ENCODE assay signal across 8 cellular contexts in the genomic region with DNA sequence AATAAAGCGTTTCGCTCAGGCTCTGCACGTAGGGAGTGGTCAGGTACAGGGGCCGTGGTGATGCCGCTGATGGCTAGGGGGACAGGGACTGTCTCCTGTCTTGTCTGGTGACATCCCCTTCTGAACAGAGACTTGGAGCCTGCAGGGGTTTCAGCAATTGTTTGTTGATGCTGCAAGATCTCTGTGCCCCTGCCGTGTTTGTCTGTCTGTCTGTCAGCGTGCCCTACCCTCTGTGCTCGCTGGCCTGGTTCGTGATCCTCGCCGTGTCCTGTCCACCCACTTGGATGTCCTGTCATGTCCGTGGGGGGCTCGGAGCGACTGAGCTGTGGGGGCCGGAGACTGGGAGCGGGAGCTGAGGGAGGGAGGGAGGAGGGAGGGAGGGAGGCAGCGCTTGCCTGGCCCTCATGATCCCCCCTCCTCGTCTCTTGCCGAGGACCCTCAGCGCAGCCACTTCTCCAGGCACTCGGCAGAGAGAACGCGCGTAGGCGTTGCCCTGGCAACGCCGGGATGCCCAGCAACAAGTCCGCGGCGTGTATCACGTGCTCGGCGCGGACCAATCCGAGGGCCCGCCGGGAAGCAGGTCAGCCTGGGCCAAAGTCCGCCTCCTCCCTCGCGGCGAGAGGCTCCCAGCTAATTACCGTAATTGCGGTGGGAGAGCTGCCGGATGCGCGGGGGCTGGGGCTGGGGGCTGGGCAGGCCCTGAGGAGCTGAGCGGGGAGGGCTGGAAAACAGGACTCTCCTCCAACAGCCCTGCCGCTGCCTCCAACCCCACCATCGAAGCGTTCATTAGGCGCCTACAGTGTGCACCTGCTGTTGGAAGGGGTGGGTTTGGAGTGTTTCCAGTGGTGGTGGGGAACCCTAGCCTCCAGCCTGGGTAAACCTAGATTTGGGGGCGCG. TPM values are rescaled to one million over a fixed set of nuclear protein-coding genes. Genes with fewer than 3 reads are reported as not detected.
A peak's percentile ranks its signal among the peaks of the same experiment; 100 is the strongest.
DNase-seq lines count a peak whose midpoint lies in the region; ATAC-seq and TF ChIP-seq lines count a peak whose summit lies in the region.

No MANE protein-coding gene starts in this region.

- no peaks in the 10 kb centered on the region for H3K9me1 ChIP-seq in IMR-90 (ENCODE audit: insufficient read depth, low read length)

- TF ChIP-seq RAD21 in IMR-90 (IDR thresholded peaks at IDR 0.05; ENCODE audit: low read length), result no peak

- no peak overlapping the region for H4K5ac ChIP-seq in IMR-90 (ENCODE audit: low read depth, low read length)

- H3K4ac ChIP-seq in IMR-90 (ENCODE audit: low read depth, low read length), result no peak overlapping the region

- no peaks in the 10 kb centered on the region for H3K9me3 Mint-ChIP-seq in activated T-cell treated with anti-CD3 and anti-CD28 coated beads, Interleukin-2, amount 50 U/mL, for 4 hours

- no peak overlapping the region for H3K9ac ChIP-seq in IMR-90 (ENCODE audit: low read depth, low read length)

- no peak overlapping the region for H2BK5ac ChIP-seq in IMR-90 (ENCODE audit: low read depth, low read length, poor library complexity, severe bottlenecking)

- no peak overlapping the region for H2BK15ac ChIP-seq in IMR-90 (ENCODE audit: low read depth, low read length)

- no peak for TF ChIP-seq POLR2A in IMR-90 (IDR thresholded peaks at IDR 0.05; ENCODE audit: low read depth, low read length)
- TF ChIP-seq POLR2A in erythroblast (IDR thresholded peaks at IDR 0.05; ENCODE audit: low read length), result no peak

- H3K4me2 ChIP-seq in IMR-90 (ENCODE audit: low read depth, low read length), result peak overlapping the region; percentile 54; the same call in 1 of the 2 replicates

- no peak overlapping the region for H3K4me3 ChIP-seq in IMR-90 (ENCODE audit: insufficient read depth, low read depth, low read length)

- H4K91ac ChIP-seq in IMR-90 (ENCODE audit: insufficient read depth, low read depth, low read length), result no peak overlapping the region

- no peak overlapping the region for H4K8ac ChIP-seq in IMR-90 (ENCODE audit: low read depth in 2 of 2, low read length in 2 of 2)

- peaks cover 63% of the 10 kb centered on the region for H3K27me3 Mint-ChIP-seq in activated T-cell treated with anti-CD3 and anti-CD28 coated beads, Interleukin-2, amount 50 U/mL, for 4 hours (ENCODE audit: low read depth)

- H3K4me1 Mint-ChIP-seq in activated T-cell treated with anti-CD3 and anti-CD28 coated beads, Interleukin-2, amount 50 U/mL, for 4 hours (ENCODE audit: low read depth), result peaks cover 3% of the 10 kb centered on the region

- H2AK5ac ChIP-seq in IMR-90 (ENCODE audit: low read depth, low read length), result no peak overlapping the region

- H2BK20ac ChIP-seq in IMR-90 (ENCODE audit: low read depth, low read length), result no peak overlapping the region

- no peak for TF ChIP-seq CTCF in IMR-90 (conservative IDR thresholded peaks at IDR 0.05; ENCODE audit: low read depth, low read length)

- H3K27ac ChIP-seq in IMR-90 (ENCODE audit: insufficient read depth, low read length), result no peak overlapping the region

- 2% methylated on average over 17 of the region's 53 CpGs; no CpG with 5 or more reads in 1 of the 2 experiments for WGBS in IMR-90 (ENCODE audit: extremely low coverage in 2 of 2, insufficient read length in 1 of 2), 2 experiments

- H4K20me1 ChIP-seq in IMR-90 (ENCODE audit: insufficient read depth, low read length), result no peaks in the 10 kb centered on the region

- intact Hi-C loops in IMR-90 (cut with micrococcal nuclease), result no loop called here

- no peak overlapping the region for H3K56ac ChIP-seq in IMR-90 (ENCODE audit: extremely low read depth, insufficient read depth, low read length)

- DNase-seq in GM04503 (ENCODE audit: low read depth) (peak; percentile 30), IMR-90 (peak; percentile 79), OCI-M1 (lab: John Stamatoyannopoulos, UW) (peak; percentile 99), erythroblast (lab: John Stamatoyannopoulos, UW) (peak; percentile 89 to 90), middle frontal gyrus (ENCODE audit: extremely low spot score, low spot score) (peak; percentile 88)
- DNase-seq in activated T-cell treated with anti-CD3 and anti-CD28 coated beads, Interleukin-2, amount 50 U/mL, for 4 hours, result peak; percentile 15
- DNase-seq in stimulated activated CD8-positive, alpha-beta memory T cell treated with anti-CD3 and anti-CD28 coated beads, Interleukin-15, amount 100 ng/mL, for 4 hours (ENCODE audit: low read depth in 2 of 2), result peak; percentile 24 to 27

- peak overlapping the region; percentile 68 for H3K4me3 Mint-ChIP-seq in activated T-cell treated with anti-CD3 and anti-CD28 coated beads, Interleukin-2, amount 50 U/mL, for 4 hours

- in situ Hi-C loops in IMR-90 (cut with MboI; ENCODE audit: low sequenced_read_pairs), result no loop called here

- dilution Hi-C loops in IMR-90 (cut with HindIII; ENCODE audit: low sequenced_read_pairs, unreplicated experiment), result no loop called here

- no peaks in the 10 kb centered on the region for H3K79me1 ChIP-seq in IMR-90 (ENCODE audit: low read depth in 1 of 2, low read length in 2 of 2)

- no peaks in the 10 kb centered on the region for H3K36me3 Mint-ChIP-seq in activated T-cell treated with anti-CD3 and anti-CD28 coated beads, Interleukin-2, amount 50 U/mL, for 4 hours (ENCODE audit: insufficient read depth)

- no peaks in the 10 kb centered on the region for H3K36me3 ChIP-seq in IMR-90 (ENCODE audit: control insufficient read depth, insufficient read depth, low read length)

- no peak overlapping the region for H3K23ac ChIP-seq in IMR-90 (ENCODE audit: low read depth, low read length)

- ATAC-seq in IMR-90 (ENCODE audit: low read depth), result peak; percentile 100
- ATAC-seq in activated T-cell treated with anti-CD3 and anti-CD28 coated beads, Interleukin-2, amount 50 U/mL, for 4 hours, result peak; percentile 73 to 91
- ATAC-seq in GM18858 (IDR thresholded peaks at IDR 0.05; ENCODE audit: unreplicated experiment), result no peak

- no peak overlapping the region for H3K18ac ChIP-seq in IMR-90 (ENCODE audit: low read depth, low read length)

- H2AK9ac ChIP-seq in IMR-90 (replicated peaks; ENCODE audit: low read depth, low read length, poor library complexity), result no peak overlapping the region

- H3K4me1 ChIP-seq in IMR-90 (ENCODE audit: control insufficient read depth, insufficient read depth, low read length), result no peaks in the 10 kb centered on the region

- H2AFZ ChIP-seq in IMR-90 (replicated peaks; ENCODE audit: low read length, poor library complexity), result peak overlapping the region; percentile 84

- CTCF ChIA-PET in IMR-90 (lab: Yijun Ruan, JAX), result no interaction called here

- peaks cover 22% of the 10 kb centered on the region for H3K27me3 ChIP-seq in IMR-90 (ENCODE audit: control insufficient read depth, insufficient read depth, low read length)

- H2BK120ac ChIP-seq in IMR-90 (ENCODE audit: low read depth, low read length), result no peak overlapping the region

- BruUV-seq in IMR-90 (replicated peaks; lab: Mats Ljungman, UMichigan), result no TSS peak

- POLR2A ChIA-PET in IMR-90 (lab: Charles Lee; ENCODE audit: unreplicated experiment), result no interaction called here

- H3K9me3 ChIP-seq in IMR-90 (ENCODE audit: control insufficient read depth, insufficient read depth, low read length), result peaks cover 3% of the 10 kb centered on the region; the same call in 1 of the 2 replicates

- no peak overlapping the region for H3K14ac ChIP-seq in IMR-90 (replicated peaks; ENCODE audit: low read depth, low read length)

TF ChIP-seq in IMR-90, 13 proteins besides CTCF, POLR2A, EP300 and RAD21:
- TF ChIP-seq, protein P1, sequence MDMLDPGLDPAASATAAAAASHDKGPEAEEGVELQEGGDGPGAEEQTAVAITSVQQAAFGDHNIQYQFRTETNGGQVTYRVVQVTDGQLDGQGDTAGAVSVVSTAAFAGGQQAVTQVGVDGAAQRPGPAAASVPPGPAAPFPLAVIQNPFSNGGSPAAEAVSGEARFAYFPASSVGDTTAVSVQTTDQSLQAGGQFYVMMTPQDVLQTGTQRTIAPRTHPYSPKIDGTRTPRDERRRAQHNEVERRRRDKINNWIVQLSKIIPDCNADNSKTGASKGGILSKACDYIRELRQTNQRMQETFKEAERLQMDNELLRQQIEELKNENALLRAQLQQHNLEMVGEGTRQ (IDR thresholded peaks at IDR 0.05; ENCODE audit: low read depth, low read length), result peak; percentile 96
- TF ChIP-seq RFX5 (IDR thresholded peaks at IDR 0.05; ENCODE audit: low read depth, low read length) (peak; percentile 66; the same call in 1 of the 2 replicates), ELK1 (IDR thresholded peaks at IDR 0.05; ENCODE audit: borderline replicate concordance, low read depth, low read length) (no peak), BHLHE40 (IDR thresholded peaks at IDR 0.05; ENCODE audit: low read depth, low read length) (0 out of 2 replicates have a peak, but pooled peaks have one; percentile 25)

RNA-seq across cellular contexts. Expression of gene FEM1A, which starts 31.9 kb away (rescaled TPM):
- 8.6 and 8.8 TPM in 2 replicates for total RNA-seq in IMR-90 (2012; rRNA removed)
- polyA plus RNA-seq in IMR-90 (2012; rRNA removed), result 5.3 and 5.8 TPM in 2 replicates
- polyA plus RNA-seq in IMR-90 (2012; cell fraction: cytosol; rRNA removed), result 2.4 and 5.0 TPM in 2 replicates
- polyA plus RNA-seq in IMR-90 (2012; cell fraction: nucleus; rRNA removed; ENCODE audit: low replicate concordance), result 1.8 and 3.2 TPM in 2 replicates
- 10 to 100 TPM; 31.8 to 35.8 (median 34.7) TPM for total RNA-seq in activated T-cell treated with anti-CD3 and anti-CD28 coated beads, Interleukin-2, amount 50 U/mL, for 4 hours

RNA-seq across cellular contexts. Expression of gene DPP9, which starts 36.0 kb away (rescaled TPM):
- total RNA-seq in IMR-90 (2012; rRNA removed), result 12.2 and 12.4 TPM in 2 replicates
- polyA plus RNA-seq in IMR-90 (2012; rRNA removed), result 33.0 and 37.3 TPM in 2 replicates
- 27.1 and 46.5 TPM in 2 replicates for polyA plus RNA-seq in IMR-90 (2012; cell fraction: cytosol; rRNA removed)
- 36.9 and 57.3 TPM in 2 replicates for polyA plus RNA-seq in IMR-90 (2012; cell fraction: nucleus; rRNA removed; ENCODE audit: low replicate concordance)
- total RNA-seq in activated T-cell treated with anti-CD3 and anti-CD28 coated beads, Interleukin-2, amount 50 U/mL, for 4 hours, result 100 to 1,000 TPM; 112 to 126 (median 120) TPM

Comparison
In these comparisons a context has a peak if more than half of its experiments do, and no peak if none do; other contexts are left out.
1. DNase-seq: peak in every context shown above with its lines; median percentile 99 in OCI-M1; 90 in erythroblast; 88 in middle frontal gyrus; 79 in IMR-90; 30 in GM04503; 26 in stimulated activated CD8-positive, alpha-beta memory T cell treated with anti-CD3 and anti-CD28 coated beads, Interleukin-15, amount 100 ng/mL, for 4 hours; 15 in activated T-cell treated with anti-CD3 and anti-CD28 coated beads, Interleukin-2, amount 50 U/mL, for 4 hours.